Comparison of ENCODE assay signal across 11 cellular contexts in the genomic region with DNA sequence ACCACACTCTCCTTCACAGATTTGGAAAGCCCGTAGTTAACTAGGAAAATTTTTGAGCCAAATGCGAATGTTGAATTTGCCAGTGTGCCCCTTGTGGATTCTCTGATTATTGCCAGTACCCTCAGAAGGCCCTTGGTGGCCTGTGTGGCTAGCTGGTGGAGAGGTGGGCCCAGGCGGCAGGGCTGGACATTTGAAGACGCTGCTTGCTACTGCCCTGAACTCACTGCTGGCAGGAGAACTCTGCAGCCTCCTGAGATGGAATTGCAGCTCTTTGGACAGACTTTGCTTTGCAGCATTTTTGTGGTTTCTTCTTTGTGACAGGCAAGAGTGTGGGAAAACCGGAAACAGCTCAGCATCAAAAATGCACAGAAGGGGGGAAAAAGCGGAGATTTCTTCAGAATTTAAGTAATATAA.
A peak's percentile ranks its signal among the peaks of the same experiment; 100 is the strongest.
DNase-seq lines count a peak whose midpoint lies in the region; ATAC-seq, FAIRE-seq and TF ChIP-seq lines count a peak whose summit lies in the region.
"Had no signal": no experiment of that assay in that cellular context is flagged by ENCODE, and none has a peak within 500 bp of the region (broad histone marks: within the 10 kb centered on the region; RNA-seq: fewer than 3 reads in every experiment).

No MANE protein-coding gene starts in this region.

- H3K9me2 ChIP-seq in OCI-LY1 (ENCODE audit: low read depth, low read length), result no peaks in the 10 kb centered on the region

- H3K27me3 ChIP-seq in OCI-LY1 (ENCODE audit: insufficient read depth, low read length) (no peaks in the 10 kb centered on the region), endothelial cell of umbilical vein (ENCODE audit: control insufficient read depth in 2 of 2, insufficient read depth in 2 of 2, low read length in 2 of 2) (no peaks in the 10 kb centered on the region)

- POLR2A ChIA-PET in endothelial cell of umbilical vein (lab: Charles Lee), result interaction anchor here (0.7 kb wide), 1 partner anchor 296 kb away, joined by 8 read pairs; no protein-coding TSS in a partner anchor

- DNase-seq in GM04504 (ENCODE audit: low read depth) (peak; percentile 76), endothelial cell of umbilical vein (ENCODE audit: low read depth, low spot score) (no peak), renal cortical epithelial cell (ENCODE audit: low read depth) (peak; percentile 64)
- DNase-seq in activated CD4-positive, CD25-positive, alpha-beta regulatory T cell (lab: John Stamatoyannopoulos, UW), result no peak
- no peak for DNase-seq in activated CD4-positive, alpha-beta T cell treated with anti-CD3 and anti-CD28 coated beads, Interleukin-2, amount 50 U/mL, for 4 hours
- DNase-seq: activated B cell treated with CpG ODN at 0.5 μM for 24 hours; NCI-H1694 treated with DMSO at 0.1 percent for 48 hours; stimulated activated CD4-positive, alpha-beta T cell treated with anti-CD3 and anti-CD28 coated beads, Interleukin-2, amount 100 ng/mL, for 24 hours had no signal

- TF ChIP-seq CTCF in OCI-LY1 (IDR thresholded peaks at IDR 0.05; ENCODE audit: low read length) (peak; percentile 33), endothelial cell of umbilical vein (IDR thresholded peaks at IDR 0.05; ENCODE audit: extremely low read depth in 1 of 2, insufficient read depth in 1 of 2, low read depth in 1 of 2, low read length in 2 of 2) (peak; percentile 27 to 48)

- H2AFZ ChIP-seq in OCI-LY1 (ENCODE audit: low read length) (no peak overlapping the region), endothelial cell of umbilical vein (ENCODE audit: low read depth, low read length) (no peak overlapping the region)

- H3K79me2 ChIP-seq in OCI-LY1 (ENCODE audit: insufficient read depth, low read length) (no peaks in the 10 kb centered on the region), endothelial cell of umbilical vein (ENCODE audit: control insufficient read depth, insufficient read depth, low read length) (no peaks in the 10 kb centered on the region)

- no peaks in the 10 kb centered on the region for H3K4me1 ChIP-seq in OCI-LY1 (ENCODE audit: insufficient read depth, low read length, severe bottlenecking)
- H3K4me1 ChIP-seq in endothelial cell of umbilical vein (ENCODE audit: control insufficient read depth, extremely low read depth, insufficient read depth, low read length), result peaks cover 10% of the 10 kb centered on the region

- no peak overlapping the region for H3K4me2 ChIP-seq in OCI-LY1 (ENCODE audit: low read length)
- no peak overlapping the region for H3K4me2 ChIP-seq in endothelial cell of umbilical vein (ENCODE audit: insufficient read depth, low read length)

- dilution Hi-C loops in endothelial cell of umbilical vein (cut with MboI; ENCODE audit: extremely low pct_ligation_motif_present, low sequenced_read_pairs), result no loop called here

- no peak for FAIRE-seq in endothelial cell of umbilical vein (lab: Jason Lieb, UNC)

- BruUV-seq in endothelial cell of umbilical vein (replicated peaks; lab: Mats Ljungman, UMichigan), result no TSS peak

- ATAC-seq in GM21423 (IDR thresholded peaks at IDR 0.05; ENCODE audit: unreplicated experiment) (no peak), GM21619 (IDR thresholded peaks at IDR 0.05; ENCODE audit: unreplicated experiment) (no peak)

- no peaks in the 10 kb centered on the region for H3K9me1 ChIP-seq in endothelial cell of umbilical vein (replicated peaks; ENCODE audit: control insufficient read depth, extremely low read depth, insufficient read depth, low read length)

- H3F3A ChIP-seq in OCI-LY1 (ENCODE audit: insufficient read depth, low read length), result no peaks in the 10 kb centered on the region

- H3K9me3 ChIP-seq in OCI-LY1 (ENCODE audit: low read length) (no peaks in the 10 kb centered on the region), endothelial cell of umbilical vein (replicated peaks; ENCODE audit: control insufficient read depth, insufficient read depth, low read length) (no peaks in the 10 kb centered on the region)

- intact Hi-C loops in endothelial cell of umbilical vein (cut with micrococcal nuclease), result no loop called here

- CTCF ChIA-PET in endothelial cell of umbilical vein (lab: Charles Lee), result interaction anchor here (0.6 to 2.9 kb wide), 9 partner anchors 10 to 175 kb away, joined by 3 to 21 read pairs (median 3); a partner anchor contains a TSS

- TF ChIP-seq POLR2A in endothelial cell of umbilical vein (IDR thresholded peaks at IDR 0.05; ENCODE audit: low read depth, low read length), result no peak

- H3K9ac ChIP-seq in OCI-LY1 (ENCODE audit: low read length) (no peak overlapping the region), endothelial cell of umbilical vein (replicated peaks; ENCODE audit: extremely low read depth, insufficient read depth, low read length) (no peak overlapping the region)

- H3K27ac ChIP-seq in OCI-LY1 (ENCODE audit: low read depth, low read length, poor library complexity, severe bottlenecking), result no peak overlapping the region
- H3K27ac ChIP-seq in endothelial cell of umbilical vein (ENCODE audit: insufficient read depth, low read depth, low read length), result no peak overlapping the region

- H3K36me3 ChIP-seq in OCI-LY1 (ENCODE audit: insufficient read depth, low read length) (no peaks in the 10 kb centered on the region), endothelial cell of umbilical vein (ENCODE audit: control insufficient read depth in 2 of 2, extremely low read depth in 1 of 2, insufficient read depth in 2 of 2, low read length in 2 of 2) (peaks cover 2 to 3% of the 10 kb centered on the region in 2 experiments)

- H4K20me1 ChIP-seq in OCI-LY1 (ENCODE audit: insufficient read depth, low read length) (no peaks in the 10 kb centered on the region), endothelial cell of umbilical vein (replicated peaks; ENCODE audit: control insufficient read depth, extremely low read depth, insufficient read depth, low read length) (no peaks in the 10 kb centered on the region)

- H3K4me3 ChIP-seq in OCI-LY1 (ENCODE audit: low read depth, low read length, poor library complexity, severe bottlenecking) (no peak overlapping the region), endothelial cell of umbilical vein (replicated peaks in 1 of 3; ENCODE audit: insufficient read depth in 1 of 3, low read depth in 1 of 3, low read length in 3 of 3) (no peak overlapping the region)

TF ChIP-seq in endothelial cell of umbilical vein, 7 proteins besides CTCF, POLR2A, EP300 and RAD21:
- TF ChIP-seq FOS (IDR thresholded peaks at IDR 0.05; ENCODE audit: borderline replicate concordance, insufficient read depth, low read length) (no peak), JUN (IDR thresholded peaks at IDR 0.05; ENCODE audit: borderline replicate concordance, insufficient read depth, insufficient read length, low read depth) (no peak)

Comparison
In these comparisons a context has a peak if more than half of its experiments do, and no peak if none do; other contexts are left out.
1. DNase-seq: peak in GM04504 (single experiment) and renal cortical epithelial cell (single experiment); none in endothelial cell of umbilical vein (single experiment), activated CD4-positive, CD25-positive, alpha-beta regulatory T cell (0 of 4) and activated CD4-positive, alpha-beta T cell treated with anti-CD3 and anti-CD28 coated beads, Interleukin-2, amount 50 U/mL, for 4 hours (0 of 2).